In the genomic region with DNA sequence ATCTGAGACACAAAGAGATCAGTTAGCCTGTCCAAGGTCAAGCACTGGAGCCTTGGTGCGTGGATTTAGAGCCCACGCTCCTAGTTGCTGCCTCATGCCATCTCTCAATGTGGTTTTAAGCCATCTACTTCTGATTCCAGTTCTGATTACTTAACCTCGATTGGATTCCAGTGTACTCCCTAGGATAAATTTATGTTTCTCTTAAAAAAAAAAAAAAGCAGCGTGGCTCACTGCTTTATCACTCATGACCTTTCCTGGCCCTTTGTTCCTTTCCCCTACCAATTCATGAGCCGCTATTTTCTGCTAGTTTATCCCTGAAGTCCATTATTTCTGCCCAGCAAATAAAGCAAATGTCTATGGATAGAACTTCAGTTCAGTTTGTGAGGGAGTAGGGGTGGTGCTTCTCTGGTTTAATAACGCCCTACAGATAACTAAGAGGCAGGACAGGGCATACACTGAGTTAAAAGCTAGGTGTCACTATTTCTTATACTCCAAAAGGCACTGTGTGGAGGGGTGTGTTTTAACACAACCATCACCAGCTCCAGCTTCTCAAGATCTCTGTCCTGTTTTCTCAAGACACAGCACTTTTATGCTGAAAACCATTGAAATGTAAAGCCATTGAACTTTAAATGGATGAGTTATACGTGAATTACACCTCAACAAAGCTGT, we compare ENCODE assay signal across 8 cellular contexts. TPM values are rescaled to one million over a fixed set of nuclear protein-coding genes. Genes with fewer than 3 reads are reported as not detected.
DNase-seq lines count a peak whose midpoint lies in the region; ATAC-seq and TF ChIP-seq lines count a peak whose summit lies in the region.

No MANE protein-coding gene starts in this region.

- RAD21 ChIA-PET in HCT116 (lab: Charles Lee; ENCODE audit: low non-redundant PET in 1 of 2, low total read pairs in 2 of 2, uncharacterized antibody in 2 of 2, unreplicated experiment in 2 of 2), result interaction anchor here (0.7 to 2.1 kb wide), 2 partner anchors 394 to 419 kb away, joined by 3 to 6 read pairs; no protein-coding TSS in a partner anchor

- no TSS peak for BruUV-seq in HCT116 (replicated peaks; lab: Mats Ljungman, UMichigan)

- no peak for TF ChIP-seq POLR2A in HCT116 (IDR thresholded peaks at IDR 0.05; ENCODE audit: borderline replicate concordance, extremely low read depth, insufficient read depth, insufficient read length)

- TF ChIP-seq RAD21 in HCT116 (IDR thresholded peaks at IDR 0.05; ENCODE audit: low read depth), result 0 out of 2 replicates have a peak, but pooled peaks have one; percentile 22

- no peak overlapping the region for H3K4me3 Mint-ChIP-seq in activated B cell treated with CpG ODN at 0.5 μM for 24 hours

- no peaks in the 10 kb centered on the region for H3K79me2 ChIP-seq in HCT116 (ENCODE audit: insufficient read depth, low read length)

- no peaks in the 10 kb centered on the region for H3K4me1 ChIP-seq in HCT116 (ENCODE audit: control insufficient read depth in 1 of 2, insufficient read depth in 2 of 2, low read length in 2 of 2)
- no peaks in the 10 kb centered on the region for H3K4me1 ChIP-seq in lower lobe of right lung

- intact Hi-C loops in HCT116 (cut with micrococcal nuclease) (loop anchor here (10.0 kb wide), 1 partner anchor 642 kb away; no protein-coding TSS in a partner anchor), activated B cell treated with CpG ODN at 0.5 μM for 24 hours (cut with micrococcal nuclease) (no loop called here), lower lobe of right lung (cut with DNase I) (no loop called here)

- no peak overlapping the region for H2AFZ ChIP-seq in HCT116 (ENCODE audit: low read depth, low read length, poor library complexity, severe bottlenecking)

- H3K36me3 ChIP-seq in HCT116 (ENCODE audit: control insufficient read depth in 1 of 2, insufficient read depth in 2 of 2, low read length in 2 of 2) (no peaks in the 10 kb centered on the region), lower lobe of right lung (no peaks in the 10 kb centered on the region)

- H3K9me3 Mint-ChIP-seq in activated B cell treated with CpG ODN at 0.5 μM for 24 hours, result no peaks in the 10 kb centered on the region

- H3K4me2 ChIP-seq in HCT116 (ENCODE audit: low read length), result no peak overlapping the region

- peak; percentile 93 for DNase-seq in DMS53 treated with DMSO at 0.1 percent for 48 hours (lab: John Stamatoyannopoulos, UW; ENCODE audit: unreplicated experiment)
- DNase-seq in HCT116 (ENCODE audit: low read depth, low spot score), result peak; percentile 4
- DNase-seq in activated B cell treated with CpG ODN at 0.5 μM for 24 hours, result no peak
- DNase-seq in lower lobe of right lung, result no peak
- DNase-seq in OCI-M2 (lab: John Stamatoyannopoulos, UW; ENCODE audit: unreplicated experiment), result no peak
- DNase-seq in NCI-H510A treated with DMSO at 0.1 percent for 48 hours (lab: John Stamatoyannopoulos, UW), result no peak

- TF ChIP-seq CTCF in HCT116 (IDR thresholded peaks at IDR 0.05 in 2 of 3, conservative IDR thresholded peaks at IDR 0.05 in 1 of 3; ENCODE audit: borderline replicate concordance in 1 of 3, insufficient read depth in 1 of 3, low read depth in 2 of 3, low read length in 2 of 3), result peak; percentile 4 to 54 (median 40); a peak in 4 of 6 replicates
- no peak for TF ChIP-seq CTCF in activated B cell treated with CpG ODN at 0.5 μM for 24 hours (IDR thresholded peaks at IDR 0.05)
- peak; percentile 11 for TF ChIP-seq CTCF in lower lobe of right lung (IDR thresholded peaks at IDR 0.05)

- peaks cover 4% of the 10 kb centered on the region for H3K4me1 Mint-ChIP-seq in activated B cell treated with CpG ODN at 0.5 μM for 24 hours

- H3K36me3 Mint-ChIP-seq in activated B cell treated with CpG ODN at 0.5 μM for 24 hours (ENCODE audit: low read depth), result no peaks in the 10 kb centered on the region

- CTCF ChIA-PET in HCT116 (lab: Charles Lee), result interaction anchor here (0.9 to 5.1 kb wide), 13 partner anchors 9 to 583 kb away, joined by 3 to 91 read pairs (median 3); no protein-coding TSS in a partner anchor
- CTCF ChIA-PET in activated B cell treated with CpG ODN at 0.5 μM for 24 hours (lab: Charles Lee), result interaction anchor here (0.6 to 9.0 kb wide), 7 partner anchors 8 to 642 kb away, joined by 3 to 201 read pairs (median 3); a partner anchor contains a TSS

- H3K9ac ChIP-seq in HCT116 (ENCODE audit: low read length), result no peak overlapping the region

- ATAC-seq in HCT116, result peak; percentile 98
- ATAC-seq in activated B cell treated with CpG ODN at 0.5 μM for 24 hours (ENCODE audit: low read depth), result peak; percentile 65
- ATAC-seq in lower lobe of right lung, result peak in 1 of 2 donors; percentile 46
- no peak for ATAC-seq in GM19455 (IDR thresholded peaks at IDR 0.05; ENCODE audit: unreplicated experiment)
- no peak for ATAC-seq in GM19395 (IDR thresholded peaks at IDR 0.05; ENCODE audit: unreplicated experiment)

- H3K27me3 ChIP-seq in HCT116 (ENCODE audit: insufficient read depth, low read length) (peaks cover 38% of the 10 kb centered on the region), lower lobe of right lung (ENCODE audit: low read depth) (no peaks in the 10 kb centered on the region)

- no peaks in the 10 kb centered on the region for H4K20me1 ChIP-seq in HCT116 (ENCODE audit: insufficient read depth)

- no peaks in the 10 kb centered on the region for H3K9me2 ChIP-seq in HCT116 (ENCODE audit: insufficient read depth)

- no peak overlapping the region for H3K4me3 ChIP-seq in HCT116 (replicated peaks in 1 of 2; ENCODE audit: low read depth in 1 of 2, low read length in 2 of 2)
- H3K4me3 ChIP-seq in lower lobe of right lung, result no peak overlapping the region

- H3K27me3 Mint-ChIP-seq in activated B cell treated with CpG ODN at 0.5 μM for 24 hours, result peaks cover 19% of the 10 kb centered on the region

- POLR2A ChIA-PET in HCT116 (lab: Charles Lee) (interaction anchor here (0.7 kb wide), 1 partner anchor 1002 kb away, joined by 3 read pairs; no protein-coding TSS in a partner anchor), activated B cell treated with CpG ODN at 0.5 μM for 24 hours (lab: Charles Lee) (interaction anchor here (1.2 kb wide), 1 partner anchor 9 kb away, joined by 7 read pairs; a partner anchor contains a TSS)

- H3K27ac ChIP-seq in HCT116 (ENCODE audit: low read depth, low read length), result no peak overlapping the region
- no peak overlapping the region for H3K27ac ChIP-seq in lower lobe of right lung

- no peak overlapping the region for H3K27ac Mint-ChIP-seq in activated B cell treated with CpG ODN at 0.5 μM for 24 hours

- H3K9me3 ChIP-seq in HCT116 (ENCODE audit: control insufficient read depth in 1 of 2, insufficient read depth in 1 of 2, low read depth in 1 of 2, low read length in 2 of 2) (no peaks in the 10 kb centered on the region; a peak in 1 of 4 replicates), lower lobe of right lung (no peaks in the 10 kb centered on the region)

TF ChIP-seq in HCT116, 20 proteins besides CTCF, POLR2A, EP300 and RAD21 (continues in another document):
- TF ChIP-seq ZNF274 (IDR thresholded peaks at IDR 0.05; ENCODE audit: low read depth, low read length) (no peak), EZH2 (IDR thresholded peaks at IDR 0.05) (no peak), JUND (IDR thresholded peaks at IDR 0.05) (no peak), FOSL1 (IDR thresholded peaks at IDR 0.05; ENCODE audit: low read depth) (no peak), ELF1 (IDR thresholded peaks at IDR 0.05; ENCODE audit: borderline replicate concordance, low read depth) (no peak), ZFX (IDR thresholded peaks at IDR 0.05) (no peak), YY1 (IDR thresholded peaks at IDR 0.05; ENCODE audit: extremely low read depth, insufficient replicate concordance, low read depth, low read length) (no peak)
- TF ChIP-seq, protein P1, sequence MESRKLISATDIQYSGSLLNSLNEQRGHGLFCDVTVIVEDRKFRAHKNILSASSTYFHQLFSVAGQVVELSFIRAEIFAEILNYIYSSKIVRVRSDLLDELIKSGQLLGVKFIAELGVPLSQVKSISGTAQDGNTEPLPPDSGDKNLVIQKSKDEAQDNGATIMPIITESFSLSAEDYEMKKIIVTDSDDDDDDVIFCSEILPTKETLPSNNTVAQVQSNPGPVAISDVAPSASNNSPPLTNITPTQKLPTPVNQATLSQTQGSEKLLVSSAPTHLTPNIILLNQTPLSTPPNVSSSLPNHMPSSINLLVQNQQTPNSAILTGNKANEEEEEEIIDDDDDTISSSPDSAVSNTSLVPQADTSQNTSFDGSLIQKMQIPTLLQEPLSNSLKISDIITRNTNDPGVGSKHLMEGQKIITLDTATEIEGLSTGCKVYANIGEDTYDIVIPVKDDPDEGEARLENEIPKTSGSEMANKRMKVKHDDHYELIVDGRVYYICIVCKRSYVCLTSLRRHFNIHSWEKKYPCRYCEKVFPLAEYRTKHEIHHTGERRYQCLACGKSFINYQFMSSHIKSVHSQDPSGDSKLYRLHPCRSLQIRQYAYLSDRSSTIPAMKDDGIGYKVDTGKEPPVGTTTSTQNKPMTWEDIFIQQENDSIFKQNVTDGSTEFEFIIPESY (IDR thresholded peaks at IDR 0.05; ENCODE audit: extremely low read depth, insufficient replicate concordance, low read length), result no peak
- TF ChIP-seq, protein P2, sequence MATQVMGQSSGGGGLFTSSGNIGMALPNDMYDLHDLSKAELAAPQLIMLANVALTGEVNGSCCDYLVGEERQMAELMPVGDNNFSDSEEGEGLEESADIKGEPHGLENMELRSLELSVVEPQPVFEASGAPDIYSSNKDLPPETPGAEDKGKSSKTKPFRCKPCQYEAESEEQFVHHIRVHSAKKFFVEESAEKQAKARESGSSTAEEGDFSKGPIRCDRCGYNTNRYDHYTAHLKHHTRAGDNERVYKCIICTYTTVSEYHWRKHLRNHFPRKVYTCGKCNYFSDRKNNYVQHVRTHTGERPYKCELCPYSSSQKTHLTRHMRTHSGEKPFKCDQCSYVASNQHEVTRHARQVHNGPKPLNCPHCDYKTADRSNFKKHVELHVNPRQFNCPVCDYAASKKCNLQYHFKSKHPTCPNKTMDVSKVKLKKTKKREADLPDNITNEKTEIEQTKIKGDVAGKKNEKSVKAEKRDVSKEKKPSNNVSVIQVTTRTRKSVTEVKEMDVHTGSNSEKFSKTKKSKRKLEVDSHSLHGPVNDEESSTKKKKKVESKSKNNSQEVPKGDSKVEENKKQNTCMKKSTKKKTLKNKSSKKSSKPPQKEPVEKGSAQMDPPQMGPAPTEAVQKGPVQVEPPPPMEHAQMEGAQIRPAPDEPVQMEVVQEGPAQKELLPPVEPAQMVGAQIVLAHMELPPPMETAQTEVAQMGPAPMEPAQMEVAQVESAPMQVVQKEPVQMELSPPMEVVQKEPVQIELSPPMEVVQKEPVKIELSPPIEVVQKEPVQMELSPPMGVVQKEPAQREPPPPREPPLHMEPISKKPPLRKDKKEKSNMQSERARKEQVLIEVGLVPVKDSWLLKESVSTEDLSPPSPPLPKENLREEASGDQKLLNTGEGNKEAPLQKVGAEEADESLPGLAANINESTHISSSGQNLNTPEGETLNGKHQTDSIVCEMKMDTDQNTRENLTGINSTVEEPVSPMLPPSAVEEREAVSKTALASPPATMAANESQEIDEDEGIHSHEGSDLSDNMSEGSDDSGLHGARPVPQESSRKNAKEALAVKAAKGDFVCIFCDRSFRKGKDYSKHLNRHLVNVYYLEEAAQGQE (IDR thresholded peaks at IDR 0.05; ENCODE audit: low read depth), result no peak

RNA-seq across cellular contexts. Expression of a gene that starts 9.8 kb away (rescaled TPM):
- total RNA-seq in HCT116 (2021; ENCODE audit: unreplicated experiment) (2.7 TPM), activated B cell treated with CpG ODN at 0.5 μM for 24 hours (21.4 and 27.2 TPM in 2 replicates), lower lobe of right lung (14.0 TPM)
- 0.72 and 1.4 TPM in 2 replicates for polyA plus RNA-seq in HCT116 (2012)

Comparison
In these comparisons a context has a peak if more than half of its experiments do, and no peak if none do; other contexts are left out.
1. DNase-seq: peak in DMS53 treated with DMSO at 0.1 percent for 48 hours (single experiment) and HCT116 (single experiment); none in activated B cell treated with CpG ODN at 0.5 μM for 24 hours (single experiment), lower lobe of right lung (single experiment), OCI-M2 (single experiment) and NCI-H510A treated with DMSO at 0.1 percent for 48 hours (single experiment).
2. ATAC-seq: peak in HCT116 (single experiment) and activated B cell treated with CpG ODN at 0.5 μM for 24 hours (single experiment); none in GM19455 (single experiment) and GM19395 (single experiment).